Comparison of ENCODE assay signal across 1 cellular context in genomic region chr5:132087176-132087575, GRCh38.
TF ChIP-seq lines count a peak whose summit lies in the region.

No MANE protein-coding gene starts in this region.

TF ChIP-seq in HepG2, 621 proteins besides CTCF, POLR2A, EP300 and RAD21:
- TF ChIP-seq, protein P1, sequence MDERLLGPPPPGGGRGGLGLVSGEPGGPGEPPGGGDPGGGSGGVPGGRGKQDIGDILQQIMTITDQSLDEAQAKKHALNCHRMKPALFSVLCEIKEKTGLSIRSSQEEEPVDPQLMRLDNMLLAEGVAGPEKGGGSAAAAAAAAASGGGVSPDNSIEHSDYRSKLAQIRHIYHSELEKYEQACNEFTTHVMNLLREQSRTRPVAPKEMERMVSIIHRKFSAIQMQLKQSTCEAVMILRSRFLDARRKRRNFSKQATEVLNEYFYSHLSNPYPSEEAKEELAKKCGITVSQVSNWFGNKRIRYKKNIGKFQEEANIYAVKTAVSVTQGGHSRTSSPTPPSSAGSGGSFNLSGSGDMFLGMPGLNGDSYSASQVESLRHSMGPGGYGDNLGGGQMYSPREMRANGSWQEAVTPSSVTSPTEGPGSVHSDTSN (CRISPR knock-in tag; IDR thresholded peaks at IDR 0.05) = no peak
- TF ChIP-seq ZNF891 (CRISPR knock-in tag; IDR thresholded peaks at IDR 0.05) (no peak), ELF3 (CRISPR knock-in tag; IDR thresholded peaks at IDR 0.05) (no peak), ZBTB14 (CRISPR knock-in tag; IDR thresholded peaks at IDR 0.05) (no peak), PAWR (CRISPR knock-in tag; IDR thresholded peaks at IDR 0.05; ENCODE audit: borderline replicate concordance) (no peak), NR2C2 (CRISPR knock-in tag; IDR thresholded peaks at IDR 0.05; ENCODE audit: borderline replicate concordance) (no peak), FOXA3 (CRISPR knock-in tag; IDR thresholded peaks at IDR 0.05) (no peak), SMC3 (IDR thresholded peaks at IDR 0.05; ENCODE audit: low read length) (no peak), STAT6 (CRISPR knock-in tag; IDR thresholded peaks at IDR 0.05; ENCODE audit: borderline replicate concordance) (no peak), ZNF296 (CRISPR knock-in tag; conservative IDR thresholded peaks at IDR 0.05) (no peak), ZNF563 (CRISPR knock-in tag; IDR thresholded peaks at IDR 0.05) (no peak), ZGPAT (CRISPR knock-in tag; IDR thresholded peaks at IDR 0.05) (no peak), ZNF550 (CRISPR knock-in tag; IDR thresholded peaks at IDR 0.05; ENCODE audit: borderline replicate concordance) (no peak), TFAP4 (IDR thresholded peaks at IDR 0.05; ENCODE audit: borderline replicate concordance, low read depth) (no peak), ZNF557 (CRISPR knock-in tag; IDR thresholded peaks at IDR 0.05) (no peak), ZNF839 (CRISPR knock-in tag; IDR thresholded peaks at IDR 0.05; ENCODE audit: borderline replicate concordance) (no peak)
- TF ChIP-seq, protein P2, sequence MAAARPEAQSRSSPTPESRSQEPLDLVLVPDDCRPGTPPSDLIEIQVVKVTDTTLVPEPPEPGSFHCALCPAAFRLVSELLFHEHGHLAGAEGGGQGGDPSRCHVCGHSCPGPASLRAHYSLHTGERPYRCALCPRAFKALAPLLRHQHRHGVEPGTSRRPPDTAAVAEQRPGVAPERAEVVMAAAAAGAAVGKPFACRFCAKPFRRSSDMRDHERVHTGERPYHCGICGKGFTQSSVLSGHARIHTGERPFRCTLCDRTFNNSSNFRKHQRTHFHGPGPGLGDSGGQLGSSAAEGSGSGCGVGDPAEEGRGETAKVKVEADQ (CRISPR knock-in tag; IDR thresholded peaks at IDR 0.05; ENCODE audit: borderline replicate concordance) = no peak
- TF ChIP-seq, protein P3, sequence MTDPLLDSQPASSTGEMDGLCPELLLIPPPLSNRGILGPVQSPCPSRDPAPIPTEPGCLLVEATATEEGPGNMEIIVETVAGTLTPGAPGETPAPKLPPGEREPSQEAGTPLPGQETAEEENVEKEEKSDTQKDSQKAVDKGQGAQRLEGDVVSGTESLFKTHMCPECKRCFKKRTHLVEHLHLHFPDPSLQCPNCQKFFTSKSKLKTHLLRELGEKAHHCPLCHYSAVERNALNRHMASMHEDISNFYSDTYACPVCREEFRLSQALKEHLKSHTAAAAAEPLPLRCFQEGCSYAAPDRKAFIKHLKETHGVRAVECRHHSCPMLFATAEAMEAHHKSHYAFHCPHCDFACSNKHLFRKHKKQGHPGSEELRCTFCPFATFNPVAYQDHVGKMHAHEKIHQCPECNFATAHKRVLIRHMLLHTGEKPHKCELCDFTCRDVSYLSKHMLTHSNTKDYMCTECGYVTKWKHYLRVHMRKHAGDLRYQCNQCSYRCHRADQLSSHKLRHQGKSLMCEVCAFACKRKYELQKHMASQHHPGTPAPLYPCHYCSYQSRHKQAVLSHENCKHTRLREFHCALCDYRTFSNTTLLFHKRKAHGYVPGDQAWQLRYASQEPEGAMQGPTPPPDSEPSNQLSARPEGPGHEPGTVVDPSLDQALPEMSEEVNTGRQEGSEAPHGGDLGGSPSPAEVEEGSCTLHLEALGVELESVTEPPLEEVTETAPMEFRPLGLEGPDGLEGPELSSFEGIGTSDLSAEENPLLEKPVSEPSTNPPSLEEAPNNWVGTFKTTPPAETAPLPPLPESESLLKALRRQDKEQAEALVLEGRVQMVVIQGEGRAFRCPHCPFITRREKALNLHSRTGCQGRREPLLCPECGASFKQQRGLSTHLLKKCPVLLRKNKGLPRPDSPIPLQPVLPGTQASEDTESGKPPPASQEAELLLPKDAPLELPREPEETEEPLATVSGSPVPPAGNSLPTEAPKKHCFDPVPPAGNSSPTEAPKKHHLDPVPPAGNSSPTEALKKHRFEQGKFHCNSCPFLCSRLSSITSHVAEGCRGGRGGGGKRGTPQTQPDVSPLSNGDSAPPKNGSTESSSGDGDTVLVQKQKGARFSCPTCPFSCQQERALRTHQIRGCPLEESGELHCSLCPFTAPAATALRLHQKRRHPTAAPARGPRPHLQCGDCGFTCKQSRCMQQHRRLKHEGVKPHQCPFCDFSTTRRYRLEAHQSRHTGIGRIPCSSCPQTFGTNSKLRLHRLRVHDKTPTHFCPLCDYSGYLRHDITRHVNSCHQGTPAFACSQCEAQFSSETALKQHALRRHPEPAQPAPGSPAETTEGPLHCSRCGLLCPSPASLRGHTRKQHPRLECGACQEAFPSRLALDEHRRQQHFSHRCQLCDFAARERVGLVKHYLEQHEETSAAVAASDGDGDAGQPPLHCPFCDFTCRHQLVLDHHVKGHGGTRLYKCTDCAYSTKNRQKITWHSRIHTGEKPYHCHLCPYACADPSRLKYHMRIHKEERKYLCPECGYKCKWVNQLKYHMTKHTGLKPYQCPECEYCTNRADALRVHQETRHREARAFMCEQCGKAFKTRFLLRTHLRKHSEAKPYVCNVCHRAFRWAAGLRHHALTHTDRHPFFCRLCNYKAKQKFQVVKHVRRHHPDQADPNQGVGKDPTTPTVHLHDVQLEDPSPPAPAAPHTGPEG (CRISPR knock-in tag; IDR thresholded peaks at IDR 0.05) = no peak
- TF ChIP-seq, protein P4, sequence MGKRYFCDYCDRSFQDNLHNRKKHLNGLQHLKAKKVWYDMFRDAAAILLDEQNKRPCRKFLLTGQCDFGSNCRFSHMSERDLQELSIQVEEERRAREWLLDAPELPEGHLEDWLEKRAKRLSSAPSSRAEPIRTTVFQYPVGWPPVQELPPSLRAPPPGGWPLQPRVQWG (CRISPR knock-in tag; IDR thresholded peaks at IDR 0.05; ENCODE audit: borderline replicate concordance, low read depth) = no peak
- TF ChIP-seq, protein P5, sequence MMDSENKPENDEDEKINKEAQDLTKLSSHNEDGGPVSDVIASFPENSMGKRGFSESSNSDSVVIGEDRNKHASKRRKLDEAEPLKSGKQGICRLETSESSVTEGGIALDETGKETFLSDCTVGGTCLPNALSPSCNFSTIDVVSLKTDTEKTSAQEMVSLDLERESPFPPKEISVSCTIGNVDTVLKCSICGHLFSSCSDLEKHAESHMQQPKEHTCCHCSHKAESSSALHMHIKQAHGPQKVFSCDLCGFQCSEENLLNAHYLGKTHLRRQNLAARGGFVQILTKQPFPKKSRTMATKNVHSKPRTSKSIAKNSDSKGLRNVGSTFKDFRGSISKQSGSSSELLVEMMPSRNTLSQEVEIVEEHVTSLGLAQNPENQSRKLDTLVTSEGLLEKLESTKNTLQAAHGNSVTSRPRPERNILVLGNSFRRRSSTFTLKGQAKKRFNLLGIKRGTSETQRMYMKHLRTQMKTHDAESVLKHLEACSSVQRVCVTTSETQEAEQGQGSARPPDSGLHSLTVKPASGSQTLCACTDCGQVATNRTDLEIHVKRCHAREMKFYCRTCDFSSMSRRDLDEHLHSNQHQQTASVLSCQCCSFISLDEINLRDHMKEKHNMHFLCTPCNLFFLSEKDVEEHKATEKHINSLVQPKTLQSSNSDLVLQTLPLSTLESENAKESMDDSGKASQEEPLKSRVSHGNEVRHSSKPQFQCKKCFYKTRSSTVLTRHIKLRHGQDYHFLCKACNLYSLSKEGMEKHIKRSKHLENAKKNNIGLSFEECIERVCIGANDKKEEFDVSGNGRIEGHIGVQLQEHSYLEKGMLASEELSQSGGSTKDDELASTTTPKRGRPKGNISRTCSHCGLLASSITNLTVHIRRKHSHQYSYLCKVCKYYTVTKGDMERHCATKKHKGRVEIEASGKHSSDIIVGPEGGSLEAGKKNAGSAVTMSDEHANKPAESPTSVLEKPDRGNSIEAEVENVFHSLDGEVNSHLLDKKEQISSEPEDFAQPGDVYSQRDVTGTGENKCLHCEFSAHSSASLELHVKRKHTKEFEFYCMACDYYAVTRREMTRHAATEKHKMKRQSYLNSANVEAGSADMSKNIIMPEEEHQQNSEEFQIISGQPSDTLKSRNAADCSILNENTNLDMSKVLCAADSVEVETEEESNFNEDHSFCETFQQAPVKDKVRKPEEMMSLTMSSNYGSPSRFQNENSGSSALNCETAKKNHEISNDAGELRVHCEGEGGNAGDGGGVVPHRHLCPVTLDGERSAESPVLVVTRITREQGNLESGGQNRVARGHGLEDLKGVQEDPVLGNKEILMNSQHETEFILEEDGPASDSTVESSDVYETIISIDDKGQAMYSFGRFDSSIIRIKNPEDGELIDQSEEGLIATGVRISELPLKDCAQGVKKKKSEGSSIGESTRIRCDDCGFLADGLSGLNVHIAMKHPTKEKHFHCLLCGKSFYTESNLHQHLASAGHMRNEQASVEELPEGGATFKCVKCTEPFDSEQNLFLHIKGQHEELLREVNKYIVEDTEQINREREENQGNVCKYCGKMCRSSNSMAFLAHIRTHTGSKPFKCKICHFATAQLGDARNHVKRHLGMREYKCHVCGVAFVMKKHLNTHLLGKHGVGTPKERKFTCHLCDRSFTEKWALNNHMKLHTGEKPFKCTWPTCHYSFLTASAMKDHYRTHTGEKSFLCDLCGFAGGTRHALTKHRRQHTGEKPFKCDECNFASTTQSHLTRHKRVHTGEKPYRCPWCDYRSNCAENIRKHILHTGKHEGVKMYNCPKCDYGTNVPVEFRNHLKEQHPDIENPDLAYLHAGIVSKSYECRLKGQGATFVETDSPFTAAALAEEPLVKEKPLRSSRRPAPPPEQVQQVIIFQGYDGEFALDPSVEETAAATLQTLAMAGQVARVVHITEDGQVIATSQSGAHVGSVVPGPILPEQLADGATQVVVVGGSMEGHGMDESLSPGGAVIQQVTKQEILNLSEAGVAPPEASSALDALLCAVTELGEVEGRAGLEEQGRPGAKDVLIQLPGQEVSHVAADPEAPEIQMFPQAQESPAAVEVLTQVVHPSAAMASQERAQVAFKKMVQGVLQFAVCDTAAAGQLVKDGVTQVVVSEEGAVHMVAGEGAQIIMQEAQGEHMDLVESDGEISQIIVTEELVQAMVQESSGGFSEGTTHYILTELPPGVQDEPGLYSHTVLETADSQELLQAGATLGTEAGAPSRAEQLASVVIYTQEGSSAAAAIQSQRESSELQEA (CRISPR knock-in tag; IDR thresholded peaks at IDR 0.05; ENCODE audit: not compliant biosample characterization) = no peak
